10 cellular contexts compared by ENCODE assay signal in genomic region chr19:50777830-50778303, GRCh38. TPM values are rescaled to one million over a fixed set of nuclear protein-coding genes. Genes with fewer than 3 reads are reported as not detected.
A peak's percentile ranks its signal among the peaks of the same experiment; 100 is the strongest.
DNase-seq lines count a peak whose midpoint lies in the region; ATAC-seq and TF ChIP-seq lines count a peak whose summit lies in the region.
"Had no signal": no experiment of that assay in that cellular context is flagged by ENCODE, and none has a peak within 500 bp of the region (broad histone marks: within the 10 kb centered on the region; RNA-seq: fewer than 3 reads in every experiment).

No MANE protein-coding gene starts in this region.

- H3K4me3 Mint-ChIP-seq in brain, result peak overlapping the region in 3 of 5 experiments; percentile 66 to 85 (median 82)
- H3K4me3 Mint-ChIP-seq in activated T-helper 17 cell treated with anti-CD3 and anti-CD28 coated beads, Interleukin-2, amount 50 U/mL, for 72 hours, result no peak overlapping the region
- no peak overlapping the region for H3K4me3 Mint-ChIP-seq in activated CD8-positive, alpha-beta T cell treated with anti-CD3 and anti-CD28 coated beads, Interleukin-2, amount 10 ng/mL, durations not matched to agents 7 days and 5 days

- H3K27me3 Mint-ChIP-seq in brain, result peaks cover 84% of the 10 kb centered on the region
- H3K27me3 Mint-ChIP-seq in activated T-helper 17 cell treated with anti-CD3 and anti-CD28 coated beads, Interleukin-2, amount 50 U/mL, for 72 hours, result peaks cover 50% of the 10 kb centered on the region
- H3K27me3 Mint-ChIP-seq in activated CD8-positive, alpha-beta T cell treated with anti-CD3 and anti-CD28 coated beads, Interleukin-2, amount 10 ng/mL, durations not matched to agents 7 days and 5 days (ENCODE audit: low read depth), result peaks cover 34% of the 10 kb centered on the region

- H2AFZ ChIP-seq in parathyroid adenoma, result peak overlapping the region; percentile 25

- H3K27ac Mint-ChIP-seq in brain, result peak overlapping the region in 2 of 5 experiments; percentile 31 to 42
- H3K27ac Mint-ChIP-seq in activated T-helper 17 cell treated with anti-CD3 and anti-CD28 coated beads, Interleukin-2, amount 50 U/mL, for 72 hours, result no peak overlapping the region
- H3K27ac Mint-ChIP-seq in activated CD8-positive, alpha-beta T cell treated with anti-CD3 and anti-CD28 coated beads, Interleukin-2, amount 10 ng/mL, durations not matched to agents 7 days and 5 days, result no peak overlapping the region

- no peak overlapping the region for H3K4me3 ChIP-seq in parathyroid adenoma (ENCODE audit: low read depth, low read length)

- CTCF ChIA-PET in activated CD8-positive, alpha-beta T cell treated with anti-CD3 and anti-CD28 coated beads, Interleukin-2, amount 10 ng/mL, durations not matched to agents 7 days and 5 days (lab: Charles Lee), result interaction anchor here (1.3 to 4.0 kb wide), 5 partner anchors 15 to 240 kb away, joined by 3 to 15 read pairs (median 6); no protein-coding TSS in a partner anchor

- peak overlapping the region; percentile 35 for H3K4me2 ChIP-seq in parathyroid adenoma (ENCODE audit: low read length)

- H3K9ac ChIP-seq in parathyroid adenoma, result no peak overlapping the region

- no peaks in the 10 kb centered on the region for H3K4me1 ChIP-seq in parathyroid adenoma

- POLR2A ChIA-PET in activated CD8-positive, alpha-beta T cell treated with anti-CD3 and anti-CD28 coated beads, Interleukin-2, amount 10 ng/mL, durations not matched to agents 7 days and 5 days (lab: Charles Lee), result no interaction called here

- H3K4me1 Mint-ChIP-seq in brain, result peaks cover 37% of the 10 kb centered on the region
- no peaks in the 10 kb centered on the region for H3K4me1 Mint-ChIP-seq in activated T-helper 17 cell treated with anti-CD3 and anti-CD28 coated beads, Interleukin-2, amount 50 U/mL, for 72 hours
- H3K4me1 Mint-ChIP-seq in activated CD8-positive, alpha-beta T cell treated with anti-CD3 and anti-CD28 coated beads, Interleukin-2, amount 10 ng/mL, durations not matched to agents 7 days and 5 days (ENCODE audit: low read depth), result no peaks in the 10 kb centered on the region

- no peaks in the 10 kb centered on the region for H3K36me3 Mint-ChIP-seq in brain
- no peaks in the 10 kb centered on the region for H3K36me3 Mint-ChIP-seq in activated T-helper 17 cell treated with anti-CD3 and anti-CD28 coated beads, Interleukin-2, amount 50 U/mL, for 72 hours (ENCODE audit: low read depth)
- H3K36me3 Mint-ChIP-seq in activated CD8-positive, alpha-beta T cell treated with anti-CD3 and anti-CD28 coated beads, Interleukin-2, amount 10 ng/mL, durations not matched to agents 7 days and 5 days (ENCODE audit: low read depth), result no peaks in the 10 kb centered on the region

- H3K27me3 ChIP-seq in parathyroid adenoma (ENCODE audit: control insufficient read depth, insufficient read depth, low read length), result no peaks in the 10 kb centered on the region

- no peaks in the 10 kb centered on the region for H3K9me3 ChIP-seq in parathyroid adenoma (ENCODE audit: control insufficient read depth, low read length)

- H3K27ac ChIP-seq in parathyroid adenoma, result no peak overlapping the region

- peaks cover 0 to 21% (median 12%) of the 10 kb centered on the region in 5 experiments for H3K9me3 Mint-ChIP-seq in brain
- H3K9me3 Mint-ChIP-seq in activated T-helper 17 cell treated with anti-CD3 and anti-CD28 coated beads, Interleukin-2, amount 50 U/mL, for 72 hours, result no peaks in the 10 kb centered on the region
- no peaks in the 10 kb centered on the region for H3K9me3 Mint-ChIP-seq in activated CD8-positive, alpha-beta T cell treated with anti-CD3 and anti-CD28 coated beads, Interleukin-2, amount 10 ng/mL, durations not matched to agents 7 days and 5 days (ENCODE audit: insufficient read depth)

- TF ChIP-seq CTCF in GM13977 (IDR thresholded peaks at IDR 0.05; ENCODE audit: extremely low read depth, insufficient read depth, missing control alignments) (no peak), brain (conservative IDR thresholded peaks at IDR 0.05) (no peak), parathyroid adenoma (IDR thresholded peaks at IDR 0.05) (no peak)

- ATAC-seq in activated T-helper 17 cell treated with anti-CD3 and anti-CD28 coated beads, Interleukin-2, amount 50 U/mL, for 72 hours (replicated peaks), result no peak
- no peak for ATAC-seq in GM21576 (IDR thresholded peaks at IDR 0.05; ENCODE audit: unreplicated experiment)
- no peak for ATAC-seq in activated CD8-positive, alpha-beta T cell treated with anti-CD3 and anti-CD28 coated beads, Interleukin-2, amount 10 ng/mL, durations not matched to agents 7 days and 5 days

- H3K36me3 ChIP-seq in parathyroid adenoma (ENCODE audit: control insufficient read depth, insufficient read depth, low read length), result no peaks in the 10 kb centered on the region

- DNase-seq in GM13977 (ENCODE audit: low spot score), result peak; percentile 13
- DNase-seq in NCI-H1930 (lab: John Stamatoyannopoulos, UW), result peak; percentile 22 to 33
- no peak for DNase-seq in activated CD8-positive, alpha-beta T cell treated with anti-CD3 and anti-CD28 coated beads, Interleukin-2, amount 10 ng/mL, durations not matched to agents 7 days and 5 days
- DNase-seq: activated CD4-positive, alpha-beta T cell treated with anti-CD3 and anti-CD28 coated beads, Interleukin-2, amount 50 U/mL, for 48 hours; NCI-H1436; Right ventricle myocardium superior had no signal

- in situ Hi-C loops in GM13977 (cut with MboI; ENCODE audit: low pct_unique_long_range_greater_than_20kb, low sequenced_read_pairs, unreplicated experiment), result loop anchor here (25.0 kb wide), 2 partner anchors 241 to 416 kb away; partner anchors contain the start of gene NAPSA

- H3K79me2 ChIP-seq in parathyroid adenoma, result no peaks in the 10 kb centered on the region

RNA-seq across cellular contexts. Expression of gene GPR32, which starts 7.6 kb away (rescaled TPM):
- not detected for polyA plus RNA-seq in brain (ENCODE audit: insufficient read depth, low read depth, low replicate concordance)
- total RNA-seq in activated T-helper 17 cell treated with anti-CD3 and anti-CD28 coated beads, Interleukin-2, amount 50 U/mL, for 72 hours, result not detected
- not detected for total RNA-seq in activated CD8-positive, alpha-beta T cell treated with anti-CD3 and anti-CD28 coated beads, Interleukin-2, amount 10 ng/mL, durations not matched to agents 7 days and 5 days
- total RNA-seq: Right ventricle myocardium superior had no signal

RNA-seq across cellular contexts. Expression of gene ACP4, which starts 12.3 kb away (rescaled TPM):
- polyA plus RNA-seq in brain (ENCODE audit: insufficient read depth, low read depth, low replicate concordance), result not detected
- total RNA-seq in activated T-helper 17 cell treated with anti-CD3 and anti-CD28 coated beads, Interleukin-2, amount 50 U/mL, for 72 hours, result not detected
- not detected for total RNA-seq in activated CD8-positive, alpha-beta T cell treated with anti-CD3 and anti-CD28 coated beads, Interleukin-2, amount 10 ng/mL, durations not matched to agents 7 days and 5 days
- total RNA-seq: Right ventricle myocardium superior had no signal

RNA-seq across cellular contexts. Expression of gene KLK1, which starts 45.7 kb away (rescaled TPM):
- not detected for polyA plus RNA-seq in brain (ENCODE audit: insufficient read depth, low read depth, low replicate concordance)
- 1 to 10 TPM in 1 of 2 donors, under 1 TPM in 1; 0.39 to 2.0 TPM for total RNA-seq in activated T-helper 17 cell treated with anti-CD3 and anti-CD28 coated beads, Interleukin-2, amount 50 U/mL, for 72 hours
- total RNA-seq in activated CD8-positive, alpha-beta T cell treated with anti-CD3 and anti-CD28 coated beads, Interleukin-2, amount 10 ng/mL, durations not matched to agents 7 days and 5 days, result under 1 TPM; 0.45 to 0.47 TPM
- total RNA-seq: Right ventricle myocardium superior had no signal

RNA-seq across cellular contexts. Expression of gene CLEC11A, which starts 54.7 kb away (rescaled TPM):
- polyA plus RNA-seq in brain (ENCODE audit: insufficient read depth, low read depth, low replicate concordance), result 5.7 TPM
- total RNA-seq in activated T-helper 17 cell treated with anti-CD3 and anti-CD28 coated beads, Interleukin-2, amount 50 U/mL, for 72 hours, result under 1 TPM; 0.24 to 0.45 TPM
- 1 to 10 TPM; 1.4 to 2.3 TPM for total RNA-seq in activated CD8-positive, alpha-beta T cell treated with anti-CD3 and anti-CD28 coated beads, Interleukin-2, amount 10 ng/mL, durations not matched to agents 7 days and 5 days

RNA-seq across cellular contexts. Expression of gene KLK15, which starts 55.5 kb away (rescaled TPM):
- polyA plus RNA-seq in brain (ENCODE audit: insufficient read depth, low read depth, low replicate concordance), result not detected
- not detected for total RNA-seq in activated T-helper 17 cell treated with anti-CD3 and anti-CD28 coated beads, Interleukin-2, amount 50 U/mL, for 72 hours
- not detected for total RNA-seq in activated CD8-positive, alpha-beta T cell treated with anti-CD3 and anti-CD28 coated beads, Interleukin-2, amount 10 ng/mL, durations not matched to agents 7 days and 5 days
- total RNA-seq: Right ventricle myocardium superior had no signal

Comparison
In these comparisons a context has a peak if more than half of its experiments do, and no peak if none do; other contexts are left out.
1. H3K4me3 Mint-ChIP-seq: peak in brain (3 of 5); none in activated T-helper 17 cell treated with anti-CD3 and anti-CD28 coated beads, Interleukin-2, amount 50 U/mL, for 72 hours (single experiment) and activated CD8-positive, alpha-beta T cell treated with anti-CD3 and anti-CD28 coated beads, Interleukin-2, amount 10 ng/mL, durations not matched to agents 7 days and 5 days (single experiment).